20 cellular contexts compared by ENCODE assay signal in genomic region chr5:109313123-109313522, GRCh38.
DNase-seq lines count a peak whose midpoint lies in the region; ATAC-seq, FAIRE-seq and TF ChIP-seq lines count a peak whose summit lies in the region.
"Had no signal": no experiment of that assay in that cellular context is flagged by ENCODE, and none has a peak within 500 bp of the region (broad histone marks: within the 10 kb centered on the region; RNA-seq: fewer than 3 reads in every experiment).

No MANE protein-coding gene starts in this region.

- no peak for TF ChIP-seq RAD21 in K562 (CRISPR knock-in tag; conservative IDR thresholded peaks at IDR 0.05 in 1 of 2, IDR thresholded peaks at IDR 0.05 in 1 of 2)

- H3K36me3 ChIP-seq in A673 (ENCODE audit: insufficient read depth, low read length, poor library complexity, severe bottlenecking) (no peaks in the 10 kb centered on the region), K562 (ENCODE audit: control insufficient read depth, insufficient read depth, low read length) (no peaks in the 10 kb centered on the region)
- H3K36me3 ChIP-seq: BLaER1 had no signal

- peak; percentile 44 for FAIRE-seq in K562 (lab: Jason Lieb, UNC)
- no peak for FAIRE-seq in GM19239 (lab: Jason Lieb, UNC)
- FAIRE-seq: GM12891, GM18507, H1 had no signal

- TF ChIP-seq CTCF in A673 (conservative IDR thresholded peaks at IDR 0.05; ENCODE audit: low read depth, low read length) (no peak), K562 (IDR thresholded peaks at IDR 0.05 in 2 of 3, conservative IDR thresholded peaks at IDR 0.05 in 1 of 3; ENCODE audit: insufficient read depth in 2 of 3, low read depth in 1 of 3, low read length in 3 of 3) (no peak)

- no peak for TF ChIP-seq EP300 in K562 (IDR thresholded peaks at IDR 0.05; ENCODE audit: low read length)

- in situ Hi-C loops in K562 (cut with MboI) = no loop called here

- intact Hi-C loops in A673 (cut with micrococcal nuclease; ENCODE audit: unreplicated experiment) (no loop called here), K562 (cut with micrococcal nuclease) (no loop called here)

- no peaks in the 10 kb centered on the region for H3K79me2 ChIP-seq in K562 (ENCODE audit: control insufficient read depth, insufficient read depth, low read length)

- BruUV-seq in A673 (replicated peaks; lab: Mats Ljungman, UMichigan) = no TSS peak
- BruUV-seq in K562 (replicated peaks; lab: Mats Ljungman, UMichigan) = no TSS peak

- H3K9me3 ChIP-seq in A673 (ENCODE audit: low read depth, low read length, poor library complexity, severe bottlenecking) (no peaks in the 10 kb centered on the region), K562 (replicated peaks; ENCODE audit: control insufficient read depth, insufficient read depth, low read depth, low read length) (no peaks in the 10 kb centered on the region)
- H3K9me3 ChIP-seq: BLaER1 had no signal

- no peak for ATAC-seq in K562

- no peak overlapping the region for H3K4me2 ChIP-seq in K562 (ENCODE audit: insufficient read depth, low read length)
- H3K4me2 ChIP-seq: BLaER1 had no signal

- H4K20me1 ChIP-seq in K562 (replicated peaks; ENCODE audit: control insufficient read depth, insufficient read depth, low read length) = no peaks in the 10 kb centered on the region
- H4K20me1 ChIP-seq: BLaER1 had no signal

- DNase-seq in A673 (ENCODE audit: low spot score) (peak; percentile 34), K562 (ENCODE audit: extremely low read depth in 1 of 4, low spot score in 3 of 4) (no peak), kidney tubule cell (ENCODE audit: low spot score) (peak; percentile 20), renal cortical epithelial cell (ENCODE audit: low read depth) (peak; percentile 32), NCI-H1105 treated with DMSO at 0.1 percent for 48 hours (lab: John Stamatoyannopoulos, UW) (no peak), GM19239 (ENCODE audit: insufficient read length, low spot score) (no peak), C1 segment of cervical spinal cord (lab: John Stamatoyannopoulos, UW) (no peak)
- DNase-seq: 8988T; CD4-positive, alpha-beta T cell; CD8-positive, alpha-beta memory T cell; DMS53; DMS79 treated with DMSO at 0.1 percent for 48 hours; GF-D8; GM23248; H7; HCEC 1CT had no signal

- H3K27ac ChIP-seq in A673 (ENCODE audit: low read depth, low read length, poor library complexity, severe bottlenecking) = no peak overlapping the region
- H3K27ac ChIP-seq in K562 (ENCODE audit: extremely low read depth, low read depth, low read length) = no peak overlapping the region
- H3K27ac ChIP-seq: BLaER1, GM23248 had no signal

- no peak overlapping the region for H3K9ac ChIP-seq in K562 (ENCODE audit: insufficient read depth in 1 of 2, low read depth in 2 of 2, low read length in 2 of 2)
- H3K9ac ChIP-seq: BLaER1, GM23248 had no signal

- no peaks in the 10 kb centered on the region for H3K9me1 ChIP-seq in K562 (ENCODE audit: control insufficient read depth, insufficient read depth, low read length)

- H3K4me3 ChIP-seq in A673 (ENCODE audit: low read depth, low read length, poor library complexity, severe bottlenecking) (no peak overlapping the region), K562 (no peak overlapping the region)
- H3K4me3 ChIP-seq: BLaER1, GM23248 had no signal

- 0% methylated on average over 2 of the region's 2 CpGs for WGBS in K562 (ENCODE audit: insufficient coverage, low coverage, missing lambda C conversion rate)

- H3K27me3 ChIP-seq in A673 (replicated peaks; ENCODE audit: insufficient read depth, low read depth, low read length, poor library complexity) = no peaks in the 10 kb centered on the region
- peaks cover 18 to 19% of the 10 kb centered on the region in 2 experiments for H3K27me3 ChIP-seq in K562 (ENCODE audit: control insufficient read depth in 2 of 2, insufficient read depth in 2 of 2, low read length in 2 of 2)
- H3K27me3 ChIP-seq: BLaER1 had no signal

- POLR2A ChIA-PET in A673 (lab: Charles Lee; ENCODE audit: low non-redundant PET) (no interaction called here), K562 (lab: Yijun Ruan, JAX) (no interaction called here)

- TF ChIP-seq POLR2A in K562 (conservative IDR thresholded peaks at IDR 0.05) = no peak

- H3K4me1 ChIP-seq in A673 (ENCODE audit: insufficient read depth, low read length, poor library complexity, severe bottlenecking) (peaks cover under 1% of the 10 kb centered on the region), K562 (replicated peaks in 1 of 2; ENCODE audit: control insufficient read depth in 2 of 2, insufficient read depth in 2 of 2, low read length in 2 of 2) (no peaks in the 10 kb centered on the region)
- H3K4me1 ChIP-seq: BLaER1 had no signal

- no peak overlapping the region for H2AFZ ChIP-seq in K562 (ENCODE audit: low read depth, low read length)
- H2AFZ ChIP-seq: GM23248 had no signal

- CTCF ChIA-PET in A673 (lab: Charles Lee) (no interaction called here), K562 (lab: Yijun Ruan, JAX; ENCODE audit: low intra/inter-chr PET ratio) (no interaction called here)

TF ChIP-seq in K562, 482 proteins besides CTCF, POLR2A, EP300 and RAD21:
- no peak for TF ChIP-seq ZNF253 (CRISPR knock-in tag; conservative IDR thresholded peaks at IDR 0.05)
- no peak for TF ChIP-seq ZNF217 (CRISPR knock-in tag; IDR thresholded peaks at IDR 0.05)
- no peak for TF ChIP-seq SP1 (CRISPR knock-in tag; IDR thresholded peaks at IDR 0.05)
- no peak for TF ChIP-seq TAF15 (IDR thresholded peaks at IDR 0.05; ENCODE audit: low read depth, low read length)
- no peak for TF ChIP-seq HDAC3 (IDR thresholded peaks at IDR 0.05; ENCODE audit: borderline replicate concordance, partially characterized antibody)
TF ChIP-seq in K562: peak in this region for 0.

Comparison
In these comparisons a context has a peak if more than half of its experiments do, and no peak if none do; other contexts are left out.
1. DNase-seq: peak in A673 (single experiment), kidney tubule cell (single experiment) and renal cortical epithelial cell (single experiment); none in K562 (0 of 4), NCI-H1105 treated with DMSO at 0.1 percent for 48 hours (single experiment), GM19239 (single experiment) and C1 segment of cervical spinal cord (0 of 14).